Comparison of ENCODE assay signal across 8 cellular contexts in the genomic region with DNA sequence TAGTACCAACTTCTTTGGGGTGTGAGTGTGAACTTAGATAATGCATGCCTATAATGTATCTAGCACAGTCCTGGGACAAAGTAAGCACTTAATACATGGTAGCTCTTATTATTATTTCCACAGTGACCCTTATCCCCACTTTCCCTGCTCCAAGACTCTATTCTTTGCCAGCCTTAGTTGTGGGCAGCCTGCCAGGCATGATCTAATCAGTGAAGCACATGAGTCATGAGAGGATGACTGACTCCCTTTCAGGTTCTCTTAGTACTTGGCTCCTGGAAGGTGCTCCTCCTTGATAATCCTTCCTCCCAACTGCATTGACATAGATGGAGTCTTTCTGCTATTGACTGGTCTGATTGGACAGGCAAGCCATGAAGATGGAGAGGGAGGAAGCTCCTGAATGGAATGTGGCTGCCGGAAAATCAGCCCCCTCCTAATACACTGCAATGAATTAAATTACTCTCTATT. TPM values are rescaled to one million over a fixed set of nuclear protein-coding genes. Genes with fewer than 3 reads are reported as not detected.
A peak's percentile ranks its signal among the peaks of the same experiment; 100 is the strongest.
DNase-seq lines count a peak whose midpoint lies in the region; ATAC-seq, FAIRE-seq and TF ChIP-seq lines count a peak whose summit lies in the region.

No MANE protein-coding gene starts in this region.

- no peaks in the 10 kb centered on the region for H3K27me3 ChIP-seq in adrenal gland

- H3K27ac ChIP-seq in 22Rv1 (peak overlapping the region; percentile 31; the same call in 1 of the 2 replicates), adrenal gland (peak overlapping the region in 2 of 5 donors; percentile 10 to 17)

- ATAC-seq in HG02885 (IDR thresholded peaks at IDR 0.05; ENCODE audit: poor library complexity, unreplicated experiment) (peak; percentile 7), natural killer cell (no peak), GM19328 (IDR thresholded peaks at IDR 0.05; ENCODE audit: unreplicated experiment) (no peak), GM18867 (IDR thresholded peaks at IDR 0.05; ENCODE audit: unreplicated experiment) (no peak)

- H3K4me3 ChIP-seq in adrenal gland = no peak overlapping the region

- peaks cover 13 to 25% of the 10 kb centered on the region in 2 donors for H3K27me3 Mint-ChIP-seq in natural killer cell (ENCODE audit: low read depth in 2 of 2)

- H3K4me1 Mint-ChIP-seq in natural killer cell = no peaks in the 10 kb centered on the region

- TF ChIP-seq POLR2A in adrenal gland (IDR thresholded peaks at IDR 0.05) = no peak

- no peaks in the 10 kb centered on the region for H3K36me3 ChIP-seq in adrenal gland (replicated peaks in 1 of 2)

- DNase-seq in adrenal gland (peak; percentile 76 to 96 (median 92)), natural killer cell (no peak)
- DNase-seq in central memory CD4-positive, alpha-beta T cell = no peak

- H3K9me3 ChIP-seq in adrenal gland (replicated peaks in 1 of 3) = no peaks in the 10 kb centered on the region

- no peaks in the 10 kb centered on the region for H3K9me3 Mint-ChIP-seq in natural killer cell

- no peaks in the 10 kb centered on the region for H3K36me3 Mint-ChIP-seq in natural killer cell

- TF ChIP-seq CTCF in 22Rv1 (IDR thresholded peaks at IDR 0.05) = no peak
- no peak for TF ChIP-seq CTCF in adrenal gland (IDR thresholded peaks at IDR 0.05)
- no peak for TF ChIP-seq CTCF in natural killer cell (IDR thresholded peaks at IDR 0.05)

- peaks cover 5 to 10% of the 10 kb centered on the region in 2 donors for H3K4me1 ChIP-seq in adrenal gland (replicated peaks in 1 of 2)

- H3K27ac Mint-ChIP-seq in natural killer cell = no peak overlapping the region

- peak; percentile 45 for FAIRE-seq in islet of Langerhans (lab: Jason Lieb, UNC)

- H3K4me3 Mint-ChIP-seq in natural killer cell = no peak overlapping the region

- 60 to 79% (median 66%) methylated on average over 1 of the region's 1 CpG for WGBS in adrenal gland, 4 donors

- intact Hi-C loops in adrenal gland (cut with DNase I) = loop anchor here (5.0 to 10.0 kb wide), 4 partner anchors 162 to 492 kb away; no protein-coding TSS in a partner anchor
- intact Hi-C loops in natural killer cell (cut with micrococcal nuclease) = no loop called here

RNA-seq across cellular contexts. Expression of a gene that starts 17.4 kb away (rescaled TPM):
- 100 to 1,000 TPM in 1 of 8 donors, 10 to 100 TPM in 7; 75.7 to 121 (median 87.0) TPM for total RNA-seq in adrenal gland
- polyA plus RNA-seq in adrenal gland = 100 to 1,000 TPM in 1 of 3 donors, 10 to 100 TPM in 2; 15.3 to 102 (median 19.9) TPM
- not detected for total RNA-seq in natural killer cell

Comparison
In these comparisons a context has a peak if more than half of its experiments do, and no peak if none do; other contexts are left out.
1. DNase-seq: peak in adrenal gland (7 of 7); none in natural killer cell (single experiment) and central memory CD4-positive, alpha-beta T cell (single experiment).
2. RNA of a gene that starts 17.4 kb away (total RNA-seq): 75.7 to 121 TPM in adrenal gland; not detected in natural killer cell; every median in the first group is over 10 times any median in the second.